1 cellular context compared by ENCODE assay signal in the genomic region with DNA sequence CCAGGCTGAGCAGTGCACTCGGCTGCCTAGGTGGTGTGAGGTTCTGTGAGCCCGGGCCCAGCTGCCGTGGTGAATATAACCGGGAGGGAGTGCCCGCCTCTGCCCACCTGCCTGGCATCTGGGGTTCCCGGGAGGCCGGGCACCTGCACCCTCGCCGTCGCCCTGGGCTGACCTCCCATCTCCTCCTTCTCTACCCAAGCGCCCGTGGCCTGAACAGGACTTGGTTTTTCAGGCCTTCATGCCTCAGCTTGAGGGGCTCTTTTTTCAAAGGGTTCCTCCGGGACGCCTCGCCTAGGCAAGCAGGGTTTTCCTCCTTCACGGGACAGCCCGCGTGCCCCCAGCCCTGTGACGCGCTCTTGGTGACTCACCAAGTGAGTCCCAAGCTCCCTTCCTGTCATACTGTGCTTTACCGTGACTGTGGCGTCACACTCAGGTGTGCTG.
A peak's percentile ranks its signal among the peaks of the same experiment; 100 is the strongest.
TF ChIP-seq lines count a peak whose summit lies in the region.

No MANE protein-coding gene starts in this region.

TF ChIP-seq in K562, 482 proteins besides CTCF, POLR2A, EP300 and RAD21 (continued from another document):
- TF ChIP-seq, protein P1, sequence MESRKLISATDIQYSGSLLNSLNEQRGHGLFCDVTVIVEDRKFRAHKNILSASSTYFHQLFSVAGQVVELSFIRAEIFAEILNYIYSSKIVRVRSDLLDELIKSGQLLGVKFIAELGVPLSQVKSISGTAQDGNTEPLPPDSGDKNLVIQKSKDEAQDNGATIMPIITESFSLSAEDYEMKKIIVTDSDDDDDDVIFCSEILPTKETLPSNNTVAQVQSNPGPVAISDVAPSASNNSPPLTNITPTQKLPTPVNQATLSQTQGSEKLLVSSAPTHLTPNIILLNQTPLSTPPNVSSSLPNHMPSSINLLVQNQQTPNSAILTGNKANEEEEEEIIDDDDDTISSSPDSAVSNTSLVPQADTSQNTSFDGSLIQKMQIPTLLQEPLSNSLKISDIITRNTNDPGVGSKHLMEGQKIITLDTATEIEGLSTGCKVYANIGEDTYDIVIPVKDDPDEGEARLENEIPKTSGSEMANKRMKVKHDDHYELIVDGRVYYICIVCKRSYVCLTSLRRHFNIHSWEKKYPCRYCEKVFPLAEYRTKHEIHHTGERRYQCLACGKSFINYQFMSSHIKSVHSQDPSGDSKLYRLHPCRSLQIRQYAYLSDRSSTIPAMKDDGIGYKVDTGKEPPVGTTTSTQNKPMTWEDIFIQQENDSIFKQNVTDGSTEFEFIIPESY (CRISPR knock-in tag; IDR thresholded peaks at IDR 0.05), result peak; percentile 55; the same call in 1 of the 2 replicates
- peak; percentile 76 for TF ChIP-seq CREM (IDR thresholded peaks at IDR 0.05; ENCODE audit: low read depth)
- TF ChIP-seq, protein P2, sequence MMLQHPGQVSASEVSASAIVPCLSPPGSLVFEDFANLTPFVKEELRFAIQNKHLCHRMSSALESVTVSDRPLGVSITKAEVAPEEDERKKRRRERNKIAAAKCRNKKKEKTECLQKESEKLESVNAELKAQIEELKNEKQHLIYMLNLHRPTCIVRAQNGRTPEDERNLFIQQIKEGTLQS (IDR thresholded peaks at IDR 0.05), result peak; percentile 61
- TF ChIP-seq, protein P2 (CRISPR knock-in tag; conservative IDR thresholded peaks at IDR 0.05), result no peak
- peak; percentile 43; the same call in 1 of the 2 replicates for TF ChIP-seq FOSL1 (tag; conservative IDR thresholded peaks at IDR 0.05)
- TF ChIP-seq JUN (IDR thresholded peaks at IDR 0.05; ENCODE audit: borderline replicate concordance, low read depth, low read length), result 0 out of 2 replicates have a peak, but pooled peaks have one; percentile 37
- TF ChIP-seq JUN (CRISPR knock-in tag; IDR thresholded peaks at IDR 0.05; ENCODE audit: borderline replicate concordance), result no peak
- TF ChIP-seq JUND (IDR thresholded peaks at IDR 0.05; ENCODE audit: borderline replicate concordance, low read depth, low read length), result peak; percentile 65; the same call in 1 of the 2 replicates
- no peak for TF ChIP-seq JUND (tag; IDR thresholded peaks at IDR 0.05; ENCODE audit: borderline replicate concordance, low read depth, low read length)
- TF ChIP-seq CREB1 (IDR thresholded peaks at IDR 0.05), result peak; percentile 18; the same call in 1 of the 2 replicates
- 0 out of 2 replicates have a peak, but pooled peaks have one; percentile 9 for TF ChIP-seq CREB1 (CRISPR knock-in tag; IDR thresholded peaks at IDR 0.05)
- no peak for TF ChIP-seq ILK (tag; IDR thresholded peaks at IDR 0.05; ENCODE audit: borderline replicate concordance, low read depth)
